In the genomic region with DNA sequence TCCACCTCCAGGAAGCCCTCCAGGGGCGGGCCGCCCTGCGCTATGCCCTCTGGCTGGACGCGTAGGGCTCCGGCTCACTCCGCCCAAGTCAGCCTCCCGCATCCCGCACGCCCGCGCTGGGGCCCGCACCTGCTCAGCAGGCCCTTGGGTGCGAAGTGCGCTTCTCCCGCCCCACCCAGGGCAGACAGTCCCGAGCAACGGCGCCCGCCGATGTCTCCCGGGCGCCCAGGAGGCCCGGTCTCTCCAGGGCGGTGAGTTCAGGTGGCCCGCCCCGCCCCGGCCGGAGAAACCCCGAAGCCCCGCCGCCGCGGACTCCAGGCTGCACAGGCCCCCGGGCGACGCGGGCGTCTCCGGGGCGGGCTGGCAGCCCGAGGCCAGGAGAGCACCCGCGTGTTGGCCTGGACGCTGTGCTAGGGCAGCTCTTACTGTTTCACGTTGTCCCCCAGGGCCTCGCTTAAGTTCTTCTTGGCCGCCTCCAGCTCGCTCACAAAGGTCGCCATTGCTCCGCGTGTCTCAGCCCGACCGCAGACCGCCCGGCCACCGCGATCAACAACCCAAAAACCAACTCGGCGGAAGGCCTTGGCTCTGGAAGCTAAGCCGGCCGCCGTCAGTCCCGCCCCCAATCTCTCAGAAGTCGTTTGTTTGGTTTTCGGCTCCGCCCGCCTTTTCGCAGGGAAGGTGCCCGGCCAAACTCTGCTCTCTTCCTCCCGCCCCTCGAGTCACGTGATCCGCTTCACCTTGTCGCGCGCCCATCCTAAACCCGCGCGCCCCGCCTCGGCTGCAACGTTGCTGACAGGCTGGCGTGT, we compare ENCODE assay signal across 1 cellular context.
A peak's percentile ranks its signal among the peaks of the same experiment; 100 is the strongest.
TF ChIP-seq lines count a peak whose summit lies in the region.

A gene with protein sequence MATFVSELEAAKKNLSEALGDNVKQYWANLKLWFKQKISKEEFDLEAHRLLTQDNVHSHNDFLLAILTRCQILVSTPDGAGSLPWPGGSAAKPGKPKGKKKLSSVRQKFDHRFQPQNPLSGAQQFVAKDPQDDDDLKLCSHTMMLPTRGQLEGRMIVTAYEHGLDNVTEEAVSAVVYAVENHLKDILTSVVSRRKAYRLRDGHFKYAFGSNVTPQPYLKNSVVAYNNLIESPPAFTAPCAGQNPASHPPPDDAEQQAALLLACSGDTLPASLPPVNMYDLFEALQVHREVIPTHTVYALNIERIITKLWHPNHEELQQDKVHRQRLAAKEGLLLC (minus strand): TSS at position 531 of the 806 bp plus-strand sequence. CDS start 31 bp downstream, at position 500.

TF ChIP-seq in GM12878, 131 proteins besides CTCF, POLR2A, EP300 and RAD21 (continued from another document and continues in another):
- TF ChIP-seq, protein P1, sequence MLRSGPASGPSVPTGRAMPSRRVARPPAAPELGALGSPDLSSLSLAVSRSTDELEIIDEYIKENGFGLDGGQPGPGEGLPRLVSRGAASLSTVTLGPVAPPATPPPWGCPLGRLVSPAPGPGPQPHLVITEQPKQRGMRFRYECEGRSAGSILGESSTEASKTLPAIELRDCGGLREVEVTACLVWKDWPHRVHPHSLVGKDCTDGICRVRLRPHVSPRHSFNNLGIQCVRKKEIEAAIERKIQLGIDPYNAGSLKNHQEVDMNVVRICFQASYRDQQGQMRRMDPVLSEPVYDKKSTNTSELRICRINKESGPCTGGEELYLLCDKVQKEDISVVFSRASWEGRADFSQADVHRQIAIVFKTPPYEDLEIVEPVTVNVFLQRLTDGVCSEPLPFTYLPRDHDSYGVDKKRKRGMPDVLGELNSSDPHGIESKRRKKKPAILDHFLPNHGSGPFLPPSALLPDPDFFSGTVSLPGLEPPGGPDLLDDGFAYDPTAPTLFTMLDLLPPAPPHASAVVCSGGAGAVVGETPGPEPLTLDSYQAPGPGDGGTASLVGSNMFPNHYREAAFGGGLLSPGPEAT (IDR thresholded peaks at IDR 0.05; ENCODE audit: low read depth) = peak; percentile 98
- TF ChIP-seq, protein P2, sequence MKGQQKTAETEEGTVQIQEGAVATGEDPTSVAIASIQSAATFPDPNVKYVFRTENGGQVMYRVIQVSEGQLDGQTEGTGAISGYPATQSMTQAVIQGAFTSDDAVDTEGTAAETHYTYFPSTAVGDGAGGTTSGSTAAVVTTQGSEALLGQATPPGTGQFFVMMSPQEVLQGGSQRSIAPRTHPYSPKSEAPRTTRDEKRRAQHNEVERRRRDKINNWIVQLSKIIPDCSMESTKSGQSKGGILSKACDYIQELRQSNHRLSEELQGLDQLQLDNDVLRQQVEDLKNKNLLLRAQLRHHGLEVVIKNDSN (IDR thresholded peaks at IDR 0.05; ENCODE audit: borderline replicate concordance, extremely low read length, insufficient read depth, low read depth, low read length) = peak; percentile 89
- TF ChIP-seq CREB1 (IDR thresholded peaks at IDR 0.05; ENCODE audit: low read depth) = peak; percentile 75
- TF ChIP-seq CBX3 (IDR thresholded peaks at IDR 0.05; ENCODE audit: borderline replicate concordance, low read depth) = no peak
- no peak for TF ChIP-seq STAT3 (IDR thresholded peaks at IDR 0.05; ENCODE audit: low read depth, low read length)
- TF ChIP-seq, protein P3, sequence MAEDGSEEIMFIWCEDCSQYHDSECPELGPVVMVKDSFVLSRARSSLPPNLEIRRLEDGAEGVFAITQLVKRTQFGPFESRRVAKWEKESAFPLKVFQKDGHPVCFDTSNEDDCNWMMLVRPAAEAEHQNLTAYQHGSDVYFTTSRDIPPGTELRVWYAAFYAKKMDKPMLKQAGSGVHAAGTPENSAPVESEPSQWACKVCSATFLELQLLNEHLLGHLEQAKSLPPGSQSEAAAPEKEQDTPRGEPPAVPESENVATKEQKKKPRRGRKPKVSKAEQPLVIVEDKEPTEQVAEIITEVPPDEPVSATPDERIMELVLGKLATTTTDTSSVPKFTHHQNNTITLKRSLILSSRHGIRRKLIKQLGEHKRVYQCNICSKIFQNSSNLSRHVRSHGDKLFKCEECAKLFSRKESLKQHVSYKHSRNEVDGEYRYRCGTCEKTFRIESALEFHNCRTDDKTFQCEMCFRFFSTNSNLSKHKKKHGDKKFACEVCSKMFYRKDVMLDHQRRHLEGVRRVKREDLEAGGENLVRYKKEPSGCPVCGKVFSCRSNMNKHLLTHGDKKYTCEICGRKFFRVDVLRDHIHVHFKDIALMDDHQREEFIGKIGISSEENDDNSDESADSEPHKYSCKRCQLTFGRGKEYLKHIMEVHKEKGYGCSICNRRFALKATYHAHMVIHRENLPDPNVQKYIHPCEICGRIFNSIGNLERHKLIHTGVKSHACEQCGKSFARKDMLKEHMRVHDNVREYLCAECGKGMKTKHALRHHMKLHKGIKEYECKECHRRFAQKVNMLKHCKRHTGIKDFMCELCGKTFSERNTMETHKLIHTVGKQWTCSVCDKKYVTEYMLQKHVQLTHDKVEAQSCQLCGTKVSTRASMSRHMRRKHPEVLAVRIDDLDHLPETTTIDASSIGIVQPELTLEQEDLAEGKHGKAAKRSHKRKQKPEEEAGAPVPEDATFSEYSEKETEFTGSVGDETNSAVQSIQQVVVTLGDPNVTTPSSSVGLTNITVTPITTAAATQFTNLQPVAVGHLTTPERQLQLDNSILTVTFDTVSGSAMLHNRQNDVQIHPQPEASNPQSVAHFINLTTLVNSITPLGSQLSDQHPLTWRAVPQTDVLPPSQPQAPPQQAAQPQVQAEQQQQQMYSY (CRISPR knock-in tag; IDR thresholded peaks at IDR 0.05) = peak; percentile 92
- TF ChIP-seq PML (IDR thresholded peaks at IDR 0.05; ENCODE audit: low read length) = peak; percentile 80
- TF ChIP-seq, protein P4, sequence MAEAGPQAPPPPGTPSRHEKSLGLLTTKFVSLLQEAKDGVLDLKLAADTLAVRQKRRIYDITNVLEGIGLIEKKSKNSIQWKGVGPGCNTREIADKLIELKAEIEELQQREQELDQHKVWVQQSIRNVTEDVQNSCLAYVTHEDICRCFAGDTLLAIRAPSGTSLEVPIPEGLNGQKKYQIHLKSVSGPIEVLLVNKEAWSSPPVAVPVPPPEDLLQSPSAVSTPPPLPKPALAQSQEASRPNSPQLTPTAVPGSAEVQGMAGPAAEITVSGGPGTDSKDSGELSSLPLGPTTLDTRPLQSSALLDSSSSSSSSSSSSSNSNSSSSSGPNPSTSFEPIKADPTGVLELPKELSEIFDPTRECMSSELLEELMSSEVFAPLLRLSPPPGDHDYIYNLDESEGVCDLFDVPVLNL (IDR thresholded peaks at IDR 0.05; ENCODE audit: low read depth, low read length) = 0 out of 2 replicates have a peak, but pooled peaks have one; percentile 26
- 0 out of 2 replicates have a peak, but pooled peaks have one; percentile 11 for TF ChIP-seq MEF2A (IDR thresholded peaks at IDR 0.05; ENCODE audit: insufficient read depth, low read depth, low read length)
- TF ChIP-seq, protein P5, sequence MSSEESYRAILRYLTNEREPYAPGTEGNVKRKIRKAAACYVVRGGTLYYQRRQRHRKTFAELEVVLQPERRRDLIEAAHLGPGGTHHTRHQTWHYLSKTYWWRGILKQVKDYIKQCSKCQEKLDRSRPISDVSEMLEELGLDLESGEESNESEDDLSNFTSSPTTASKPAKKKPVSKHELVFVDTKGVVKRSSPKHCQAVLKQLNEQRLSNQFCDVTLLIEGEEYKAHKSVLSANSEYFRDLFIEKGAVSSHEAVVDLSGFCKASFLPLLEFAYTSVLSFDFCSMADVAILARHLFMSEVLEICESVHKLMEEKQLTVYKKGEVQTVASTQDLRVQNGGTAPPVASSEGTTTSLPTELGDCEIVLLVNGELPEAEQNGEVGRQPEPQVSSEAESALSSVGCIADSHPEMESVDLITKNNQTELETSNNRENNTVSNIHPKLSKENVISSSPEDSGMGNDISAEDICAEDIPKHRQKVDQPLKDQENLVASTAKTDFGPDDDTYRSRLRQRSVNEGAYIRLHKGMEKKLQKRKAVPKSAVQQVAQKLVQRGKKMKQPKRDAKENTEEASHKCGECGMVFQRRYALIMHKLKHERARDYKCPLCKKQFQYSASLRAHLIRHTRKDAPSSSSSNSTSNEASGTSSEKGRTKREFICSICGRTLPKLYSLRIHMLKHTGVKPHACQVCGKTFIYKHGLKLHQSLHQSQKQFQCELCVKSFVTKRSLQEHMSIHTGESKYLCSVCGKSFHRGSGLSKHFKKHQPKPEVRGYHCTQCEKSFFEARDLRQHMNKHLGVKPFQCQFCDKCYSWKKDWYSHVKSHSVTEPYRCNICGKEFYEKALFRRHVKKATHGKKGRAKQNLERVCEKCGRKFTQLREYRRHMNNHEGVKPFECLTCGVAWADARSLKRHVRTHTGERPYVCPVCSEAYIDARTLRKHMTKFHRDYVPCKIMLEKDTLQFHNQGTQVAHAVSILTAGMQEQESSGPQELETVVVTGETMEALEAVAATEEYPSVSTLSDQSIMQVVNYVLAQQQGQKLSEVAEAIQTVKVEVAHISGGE (CRISPR knock-in tag; IDR thresholded peaks at IDR 0.05) = peak; percentile 73
- TF ChIP-seq, protein P6, sequence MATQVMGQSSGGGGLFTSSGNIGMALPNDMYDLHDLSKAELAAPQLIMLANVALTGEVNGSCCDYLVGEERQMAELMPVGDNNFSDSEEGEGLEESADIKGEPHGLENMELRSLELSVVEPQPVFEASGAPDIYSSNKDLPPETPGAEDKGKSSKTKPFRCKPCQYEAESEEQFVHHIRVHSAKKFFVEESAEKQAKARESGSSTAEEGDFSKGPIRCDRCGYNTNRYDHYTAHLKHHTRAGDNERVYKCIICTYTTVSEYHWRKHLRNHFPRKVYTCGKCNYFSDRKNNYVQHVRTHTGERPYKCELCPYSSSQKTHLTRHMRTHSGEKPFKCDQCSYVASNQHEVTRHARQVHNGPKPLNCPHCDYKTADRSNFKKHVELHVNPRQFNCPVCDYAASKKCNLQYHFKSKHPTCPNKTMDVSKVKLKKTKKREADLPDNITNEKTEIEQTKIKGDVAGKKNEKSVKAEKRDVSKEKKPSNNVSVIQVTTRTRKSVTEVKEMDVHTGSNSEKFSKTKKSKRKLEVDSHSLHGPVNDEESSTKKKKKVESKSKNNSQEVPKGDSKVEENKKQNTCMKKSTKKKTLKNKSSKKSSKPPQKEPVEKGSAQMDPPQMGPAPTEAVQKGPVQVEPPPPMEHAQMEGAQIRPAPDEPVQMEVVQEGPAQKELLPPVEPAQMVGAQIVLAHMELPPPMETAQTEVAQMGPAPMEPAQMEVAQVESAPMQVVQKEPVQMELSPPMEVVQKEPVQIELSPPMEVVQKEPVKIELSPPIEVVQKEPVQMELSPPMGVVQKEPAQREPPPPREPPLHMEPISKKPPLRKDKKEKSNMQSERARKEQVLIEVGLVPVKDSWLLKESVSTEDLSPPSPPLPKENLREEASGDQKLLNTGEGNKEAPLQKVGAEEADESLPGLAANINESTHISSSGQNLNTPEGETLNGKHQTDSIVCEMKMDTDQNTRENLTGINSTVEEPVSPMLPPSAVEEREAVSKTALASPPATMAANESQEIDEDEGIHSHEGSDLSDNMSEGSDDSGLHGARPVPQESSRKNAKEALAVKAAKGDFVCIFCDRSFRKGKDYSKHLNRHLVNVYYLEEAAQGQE (IDR thresholded peaks at IDR 0.05; ENCODE audit: low read depth, low read length) = no peak
- no peak for TF ChIP-seq BCL11A (IDR thresholded peaks at IDR 0.05; ENCODE audit: low read depth, low read length)
- peak; percentile 63 for TF ChIP-seq RELA (IDR thresholded peaks at IDR 0.05; ENCODE audit: borderline replicate concordance, partially characterized antibody)
- TF ChIP-seq, protein P7, sequence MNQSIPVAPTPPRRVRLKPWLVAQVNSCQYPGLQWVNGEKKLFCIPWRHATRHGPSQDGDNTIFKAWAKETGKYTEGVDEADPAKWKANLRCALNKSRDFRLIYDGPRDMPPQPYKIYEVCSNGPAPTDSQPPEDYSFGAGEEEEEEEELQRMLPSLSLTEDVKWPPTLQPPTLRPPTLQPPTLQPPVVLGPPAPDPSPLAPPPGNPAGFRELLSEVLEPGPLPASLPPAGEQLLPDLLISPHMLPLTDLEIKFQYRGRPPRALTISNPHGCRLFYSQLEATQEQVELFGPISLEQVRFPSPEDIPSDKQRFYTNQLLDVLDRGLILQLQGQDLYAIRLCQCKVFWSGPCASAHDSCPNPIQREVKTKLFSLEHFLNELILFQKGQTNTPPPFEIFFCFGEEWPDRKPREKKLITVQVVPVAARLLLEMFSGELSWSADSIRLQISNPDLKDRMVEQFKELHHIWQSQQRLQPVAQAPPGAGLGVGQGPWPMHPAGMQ (IDR thresholded peaks at IDR 0.05; ENCODE audit: borderline replicate concordance) = no peak
- TF ChIP-seq HCFC1 (IDR thresholded peaks at IDR 0.05; ENCODE audit: low read length) = no peak; the same call in 1 of the 2 replicates
- peak; percentile 87; the same call in 1 of the 2 replicates for TF ChIP-seq CBX5 (IDR thresholded peaks at IDR 0.05; ENCODE audit: low read depth)
- TF ChIP-seq TCF7 (IDR thresholded peaks at IDR 0.05; ENCODE audit: borderline replicate concordance) = no peak
- no peak for TF ChIP-seq KAT2A (conservative IDR thresholded peaks at IDR 0.05; ENCODE audit: control insufficient read depth, low read depth, low read length)
- TF ChIP-seq, protein P8, sequence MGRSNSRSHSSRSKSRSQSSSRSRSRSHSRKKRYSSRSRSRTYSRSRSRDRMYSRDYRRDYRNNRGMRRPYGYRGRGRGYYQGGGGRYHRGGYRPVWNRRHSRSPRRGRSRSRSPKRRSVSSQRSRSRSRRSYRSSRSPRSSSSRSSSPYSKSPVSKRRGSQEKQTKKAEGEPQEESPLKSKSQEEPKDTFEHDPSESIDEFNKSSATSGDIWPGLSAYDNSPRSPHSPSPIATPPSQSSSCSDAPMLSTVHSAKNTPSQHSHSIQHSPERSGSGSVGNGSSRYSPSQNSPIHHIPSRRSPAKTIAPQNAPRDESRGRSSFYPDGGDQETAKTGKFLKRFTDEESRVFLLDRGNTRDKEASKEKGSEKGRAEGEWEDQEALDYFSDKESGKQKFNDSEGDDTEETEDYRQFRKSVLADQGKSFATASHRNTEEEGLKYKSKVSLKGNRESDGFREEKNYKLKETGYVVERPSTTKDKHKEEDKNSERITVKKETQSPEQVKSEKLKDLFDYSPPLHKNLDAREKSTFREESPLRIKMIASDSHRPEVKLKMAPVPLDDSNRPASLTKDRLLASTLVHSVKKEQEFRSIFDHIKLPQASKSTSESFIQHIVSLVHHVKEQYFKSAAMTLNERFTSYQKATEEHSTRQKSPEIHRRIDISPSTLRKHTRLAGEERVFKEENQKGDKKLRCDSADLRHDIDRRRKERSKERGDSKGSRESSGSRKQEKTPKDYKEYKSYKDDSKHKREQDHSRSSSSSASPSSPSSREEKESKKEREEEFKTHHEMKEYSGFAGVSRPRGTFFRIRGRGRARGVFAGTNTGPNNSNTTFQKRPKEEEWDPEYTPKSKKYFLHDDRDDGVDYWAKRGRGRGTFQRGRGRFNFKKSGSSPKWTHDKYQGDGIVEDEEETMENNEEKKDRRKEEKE (IDR thresholded peaks at IDR 0.05) = no peak
- no peak for TF ChIP-seq CEBPB (IDR thresholded peaks at IDR 0.05; ENCODE audit: borderline replicate concordance in 1 of 2, low read depth in 2 of 2, low read length in 2 of 2)
- TF ChIP-seq NR2C1 (IDR thresholded peaks at IDR 0.05) = no peak
- TF ChIP-seq STAT1 (conservative IDR thresholded peaks at IDR 0.05) = no peak
- no peak for TF ChIP-seq SREBF2 (IDR thresholded peaks at IDR 0.05; ENCODE audit: low read length)
- TF ChIP-seq, protein P9, sequence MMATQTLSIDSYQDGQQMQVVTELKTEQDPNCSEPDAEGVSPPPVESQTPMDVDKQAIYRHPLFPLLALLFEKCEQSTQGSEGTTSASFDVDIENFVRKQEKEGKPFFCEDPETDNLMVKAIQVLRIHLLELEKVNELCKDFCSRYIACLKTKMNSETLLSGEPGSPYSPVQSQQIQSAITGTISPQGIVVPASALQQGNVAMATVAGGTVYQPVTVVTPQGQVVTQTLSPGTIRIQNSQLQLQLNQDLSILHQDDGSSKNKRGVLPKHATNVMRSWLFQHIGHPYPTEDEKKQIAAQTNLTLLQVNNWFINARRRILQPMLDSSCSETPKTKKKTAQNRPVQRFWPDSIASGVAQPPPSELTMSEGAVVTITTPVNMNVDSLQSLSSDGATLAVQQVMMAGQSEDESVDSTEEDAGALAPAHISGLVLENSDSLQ (IDR thresholded peaks at IDR 0.05) = peak; percentile 89; the same call in 1 of the 2 replicates
- no peak for TF ChIP-seq GABPA (IDR thresholded peaks at IDR 0.05; ENCODE audit: low read depth)
- peak; percentile 16; the same call in 1 of the 2 replicates for TF ChIP-seq SPI1 (IDR thresholded peaks at IDR 0.05; ENCODE audit: borderline replicate concordance, insufficient read depth, low read depth, low read length)
- TF ChIP-seq RAD51 (IDR thresholded peaks at IDR 0.05) = peak; percentile 100
- TF ChIP-seq JUNB (IDR thresholded peaks at IDR 0.05) = no peak
- 0 out of 2 replicates have a peak, but pooled peaks have one; percentile 60 for TF ChIP-seq DPF2 (IDR thresholded peaks at IDR 0.05)
